15 cellular contexts compared by ENCODE assay signal in genomic region chr18:35469696-35470095, GRCh38. TPM values are rescaled to one million over a fixed set of nuclear protein-coding genes. Genes with fewer than 3 reads are reported as not detected.
A peak's percentile ranks its signal among the peaks of the same experiment; 100 is the strongest.
DNase-seq lines count a peak whose midpoint lies in the region; ATAC-seq, FAIRE-seq and TF ChIP-seq lines count a peak whose summit lies in the region.
"Had no signal": no experiment of that assay in that cellular context is flagged by ENCODE, and none has a peak within 500 bp of the region (broad histone marks: within the 10 kb centered on the region; RNA-seq: fewer than 3 reads in every experiment).

No MANE protein-coding gene starts in this region.

- no peak for FAIRE-seq in A549 (lab: Jason Lieb, UNC)

- H3K4me3 Mint-ChIP-seq in WTC11, result no peak overlapping the region
- H3K4me3 Mint-ChIP-seq: CD4-positive, CD25-positive, alpha-beta regulatory T cell had no signal

- H3K4me2 ChIP-seq in A549 (peak overlapping the region; percentile 42), mesenchymal stem cell (ENCODE audit: low read length, poor library complexity, severe bottlenecking) (no peak overlapping the region)

- no peak overlapping the region for H4K8ac ChIP-seq in mesenchymal stem cell (ENCODE audit: low read length)

- H2BK12ac ChIP-seq in mesenchymal stem cell (ENCODE audit: low read length in 2 of 2), result no peak overlapping the region

- intact Hi-C loops in upper lobe of right lung (cut with DNase I), result no loop called here

- CTCF ChIA-PET in A549 (lab: Yijun Ruan, JAX) (no interaction called here), WTC11 (lab: Charles Lee) (no interaction called here)

- H2BK5ac ChIP-seq in mesenchymal stem cell (ENCODE audit: low read depth, low read length, poor library complexity, severe bottlenecking), result no peak overlapping the region

- H4K91ac ChIP-seq in mesenchymal stem cell (ENCODE audit: low read length), result no peak overlapping the region

- H2AK5ac ChIP-seq in mesenchymal stem cell (ENCODE audit: low read length, severe bottlenecking), result no peak overlapping the region

- H3K18ac ChIP-seq in mesenchymal stem cell (ENCODE audit: low read depth in 1 of 2, low read length in 2 of 2), result no peak overlapping the region

- peaks cover 38% of the 10 kb centered on the region for H3K4me1 ChIP-seq in A549
- H3K4me1 ChIP-seq in mesenchymal stem cell (ENCODE audit: control insufficient read depth, insufficient read depth, low read depth, low read length), result no peaks in the 10 kb centered on the region
- H3K4me1 ChIP-seq in upper lobe of right lung, result peaks cover 7% of the 10 kb centered on the region
- H3K4me1 ChIP-seq: Peyer's patch had no signal

- H3K27me3 Mint-ChIP-seq in WTC11 (ENCODE audit: low read depth), result no peaks in the 10 kb centered on the region
- H3K27me3 Mint-ChIP-seq: CD4-positive, CD25-positive, alpha-beta regulatory T cell had no signal

- peaks cover 4% of the 10 kb centered on the region for H3K4me1 Mint-ChIP-seq in WTC11

- ATAC-seq in A549 (peak; percentile 60 to 81; a peak in 4 of 6 replicates), WTC11 (no peak), upper lobe of right lung (no peak), HG02840 (IDR thresholded peaks at IDR 0.05; ENCODE audit: low FRiP score, unreplicated experiment) (no peak), GM18909 (IDR thresholded peaks at IDR 0.05; ENCODE audit: poor library complexity, unreplicated experiment) (no peak), GM18907 (IDR thresholded peaks at IDR 0.05; ENCODE audit: unreplicated experiment) (no peak)

- 16% methylated on average over 3 of the region's 3 CpGs for WGBS in A549 (ENCODE audit: missing lambda C conversion rate)
- 38% methylated on average over 2 of the region's 3 CpGs for WGBS in mesenchymal stem cell

- no peak overlapping the region for H2AFZ ChIP-seq in mesenchymal stem cell (ENCODE audit: low read depth, low read length)

- 0 out of 2 replicates have a peak overlapping the region, but pooled peaks have one; percentile 13 for H3K27ac Mint-ChIP-seq in WTC11

- no peak overlapping the region for H3K9ac ChIP-seq in mesenchymal stem cell (ENCODE audit: low read length)

- H3K9me3 ChIP-seq in A549 (no peaks in the 10 kb centered on the region), mesenchymal stem cell (ENCODE audit: control insufficient read depth, low read length) (no peaks in the 10 kb centered on the region), upper lobe of right lung (no peaks in the 10 kb centered on the region)
- H3K9me3 ChIP-seq: Peyer's patch had no signal

- TF ChIP-seq CTCF in A549 (IDR thresholded peaks at IDR 0.05), result no peak
- TF ChIP-seq CTCF in WTC11 (IDR thresholded peaks at IDR 0.05), result no peak
- TF ChIP-seq CTCF in upper lobe of right lung (IDR thresholded peaks at IDR 0.05), result no peak

- 0 out of 2 replicates have a peak, but pooled peaks cover 6% of the 10 kb centered on the region for H3K9me3 Mint-ChIP-seq in WTC11

- H3K23ac ChIP-seq in mesenchymal stem cell (ENCODE audit: low read length in 2 of 2), result no peak overlapping the region

- POLR2A ChIA-PET in A549 (lab: Yijun Ruan, JAX), result no interaction called here
- POLR2A ChIA-PET in WTC11 (lab: Charles Lee), result no interaction called here

- H3K79me1 ChIP-seq in mesenchymal stem cell (replicated peaks; ENCODE audit: low read length, poor library complexity, severe bottlenecking), result peaks cover 18% of the 10 kb centered on the region

- H3K4me3 ChIP-seq in A549 (no peak overlapping the region), mesenchymal stem cell (ENCODE audit: insufficient read depth in 1 of 2, low read depth in 1 of 2, low read length in 2 of 2) (no peak overlapping the region), upper lobe of right lung (no peak overlapping the region)
- H3K4me3 ChIP-seq: Peyer's patch had no signal

- H3K27ac ChIP-seq in A549 (peak overlapping the region; percentile 46 to 77), mesenchymal stem cell (ENCODE audit: low read length, poor library complexity, severe bottlenecking) (no peak overlapping the region), upper lobe of right lung (no peak overlapping the region)
- H3K27ac ChIP-seq: Peyer's patch had no signal

- no peak overlapping the region for H2BK15ac ChIP-seq in mesenchymal stem cell (ENCODE audit: low read depth, poor library complexity, severe bottlenecking)

- no peak for TF ChIP-seq RAD21 in A549 (conservative IDR thresholded peaks at IDR 0.05 in 1 of 2, IDR thresholded peaks at IDR 0.05 in 1 of 2)

- no peak for TF ChIP-seq EP300 in A549 (IDR thresholded peaks at IDR 0.05)

- TF ChIP-seq POLR2A in A549 (IDR thresholded peaks at IDR 0.05; ENCODE audit: low read length), result no peak

- no peak overlapping the region for H3K14ac ChIP-seq in mesenchymal stem cell (ENCODE audit: low read length in 2 of 2)

- H3K27me3 ChIP-seq in mesenchymal stem cell (ENCODE audit: control insufficient read depth in 1 of 2, insufficient read depth in 1 of 2, low read length in 2 of 2) (no peaks in the 10 kb centered on the region), upper lobe of right lung (no peaks in the 10 kb centered on the region)
- H3K27me3 ChIP-seq: Peyer's patch had no signal

- H3K36me3 Mint-ChIP-seq in WTC11, result peaks cover 34% of the 10 kb centered on the region

- H3K4ac ChIP-seq in mesenchymal stem cell (ENCODE audit: low read depth in 1 of 2, low read length in 2 of 2), result no peak overlapping the region

- peaks cover 11 to 35% of the 10 kb centered on the region in 2 experiments for H3K36me3 ChIP-seq in mesenchymal stem cell (ENCODE audit: control insufficient read depth in 1 of 2, insufficient read depth in 2 of 2, low read depth in 1 of 2, low read length in 2 of 2)
- peaks cover 10% of the 10 kb centered on the region for H3K36me3 ChIP-seq in upper lobe of right lung
- H3K36me3 ChIP-seq: Peyer's patch had no signal

- DNase-seq in A549 (ENCODE audit: low read depth in 1 of 2, low spot score in 1 of 2) (peak in 1 of 2 experiments; percentile 41), EH (ENCODE audit: low read depth) (peak; percentile 19), WTC11 (ENCODE audit: low spot score) (no peak), mesenchymal stem cell (peak; percentile 48), upper lobe of right lung (no peak)
- DNase-seq: CD4-positive, CD25-positive, alpha-beta regulatory T cell; HCEC 1CT; NCI-H1105; NCI-H1694 treated with DMSO at 0.1 percent for 48 hours; NCI-H748 treated with DMSO at 0.1 percent for 48 hours; Peyer's patch; SHP77 had no signal

- no peak overlapping the region for H2BK120ac ChIP-seq in mesenchymal stem cell (ENCODE audit: low read depth, low read length)

TF ChIP-seq in A549, 52 proteins besides CTCF, POLR2A, EP300 and RAD21 (continues in another document):
- TF ChIP-seq FOSL2 (IDR thresholded peaks at IDR 0.05) (0 out of 2 replicates have a peak, but pooled peaks have one; percentile 6), FOSL2 (CRISPR knock-in tag; IDR thresholded peaks at IDR 0.05) (peak; percentile 52)
- TF ChIP-seq, protein P1, sequence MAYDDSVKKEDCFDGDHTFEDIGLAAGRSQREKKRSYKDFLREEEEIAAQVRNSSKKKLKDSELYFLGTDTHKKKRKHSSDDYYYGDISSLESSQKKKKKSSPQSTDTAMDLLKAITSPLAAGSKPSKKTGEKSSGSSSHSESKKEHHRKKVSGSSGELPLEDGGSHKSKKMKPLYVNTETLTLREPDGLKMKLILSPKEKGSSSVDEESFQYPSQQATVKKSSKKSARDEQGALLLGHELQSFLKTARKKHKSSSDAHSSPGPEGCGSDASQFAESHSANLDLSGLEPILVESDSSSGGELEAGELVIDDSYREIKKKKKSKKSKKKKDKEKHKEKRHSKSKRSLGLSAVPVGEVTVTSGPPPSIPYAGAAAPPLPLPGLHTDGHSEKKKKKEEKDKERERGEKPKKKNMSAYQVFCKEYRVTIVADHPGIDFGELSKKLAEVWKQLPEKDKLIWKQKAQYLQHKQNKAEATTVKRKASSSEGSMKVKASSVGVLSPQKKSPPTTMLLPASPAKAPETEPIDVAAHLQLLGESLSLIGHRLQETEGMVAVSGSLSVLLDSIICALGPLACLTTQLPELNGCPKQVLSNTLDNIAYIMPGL (CRISPR knock-in tag; IDR thresholded peaks at IDR 0.05; ENCODE audit: borderline replicate concordance), result no peak

TF ChIP-seq in WTC11, 78 proteins besides CTCF, POLR2A, EP300 and RAD21 (continues in another document):
- TF ChIP-seq MLX (CRISPR knock-in tag; IDR thresholded peaks at IDR 0.05) (no peak), FOXK1 (CRISPR knock-in tag; IDR thresholded peaks at IDR 0.05) (no peak), NR3C1 (CRISPR knock-in tag; conservative IDR thresholded peaks at IDR 0.05; ENCODE audit: low read depth) (no peak), SMAD3 (CRISPR knock-in tag; IDR thresholded peaks at IDR 0.05; ENCODE audit: borderline replicate concordance) (no peak), SP1 (CRISPR knock-in tag; conservative IDR thresholded peaks at IDR 0.05) (no peak), ATF1 (CRISPR knock-in tag; IDR thresholded peaks at IDR 0.05) (no peak)
- TF ChIP-seq, protein P2, sequence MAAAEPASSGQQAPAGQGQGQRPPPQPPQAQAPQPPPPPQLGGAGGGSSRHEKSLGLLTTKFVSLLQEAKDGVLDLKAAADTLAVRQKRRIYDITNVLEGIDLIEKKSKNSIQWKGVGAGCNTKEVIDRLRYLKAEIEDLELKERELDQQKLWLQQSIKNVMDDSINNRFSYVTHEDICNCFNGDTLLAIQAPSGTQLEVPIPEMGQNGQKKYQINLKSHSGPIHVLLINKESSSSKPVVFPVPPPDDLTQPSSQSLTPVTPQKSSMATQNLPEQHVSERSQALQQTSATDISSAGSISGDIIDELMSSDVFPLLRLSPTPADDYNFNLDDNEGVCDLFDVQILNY (CRISPR knock-in tag; IDR thresholded peaks at IDR 0.05), result no peak

RNA-seq across cellular contexts. Expression of gene INO80C, which starts 28.1 kb away (rescaled TPM):
- polyA plus RNA-seq in A549 (2011; rRNA removed), result 22.1 and 22.4 TPM in 2 replicates
- 24.2 TPM in 2 replicates for polyA plus RNA-seq in A549 (2012; cell fraction: cytosol; rRNA removed)
- polyA plus RNA-seq in A549 (2012; cell fraction: nucleus; rRNA removed), result 18.3 and 31.9 TPM in 2 replicates
- 30.8 to 34.4 TPM (median 33.3 TPM) in 3 replicates for polyA plus RNA-seq in A549 (2017; fragmentation: RNase III; extraction: RNeasy Plus Mini Kit Qiagen cat#74134 plus additional on column Dnase treatment)
- polyA minus RNA-seq in A549 (2011; rRNA and poly(A)+ RNA removed), result 13.1 TPM in 2 replicates
- total RNA-seq in WTC11 (2021), result 42.3 to 49.4 TPM (median 45.6 TPM) in 3 replicates
- 22.5 TPM for polyA plus RNA-seq in mesenchymal stem cell (2013, experiment 1 of 2)
- 22.2 TPM for polyA plus RNA-seq in mesenchymal stem cell (2013, experiment 2 of 2)
- total RNA-seq in upper lobe of right lung, result 34.6 TPM

Comparison
In these comparisons a context has a peak if more than half of its experiments do, and no peak if none do; other contexts are left out.
1. ATAC-seq: peak in A549 (2 of 2); none in WTC11 (single experiment), upper lobe of right lung (single experiment), HG02840 (single experiment), GM18909 (single experiment) and GM18907 (single experiment).
2. DNase-seq: peak in EH (single experiment) and mesenchymal stem cell (single experiment); none in WTC11 (single experiment) and upper lobe of right lung (single experiment).
3. H3K27ac ChIP-seq: peak in A549 (2 of 2); none in mesenchymal stem cell (single experiment) and upper lobe of right lung (single experiment).